ENCODE assay signal across 8 cellular contexts in the genomic region with DNA sequence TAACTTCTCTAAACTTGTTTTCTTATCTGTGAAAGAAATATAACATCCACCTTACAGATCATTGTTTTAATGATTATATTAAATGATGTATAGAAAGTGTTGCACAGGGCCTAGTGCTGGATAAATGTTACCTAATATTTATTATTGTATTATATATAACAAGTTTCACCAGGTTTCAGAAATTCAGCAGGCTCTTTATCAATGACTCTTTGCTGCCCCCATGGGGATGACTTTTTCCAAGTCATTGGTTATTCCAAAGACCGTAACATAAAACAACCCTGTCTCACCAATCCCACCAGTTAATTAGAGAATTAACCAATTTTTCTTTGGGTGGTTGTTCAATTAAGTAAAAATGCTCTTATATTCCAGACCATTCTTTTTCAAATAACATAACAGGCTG. TPM values are rescaled to one million over a fixed set of nuclear protein-coding genes. Genes with fewer than 3 reads are reported as not detected.
A peak's percentile ranks its signal among the peaks of the same experiment; 100 is the strongest.
DNase-seq lines count a peak whose midpoint lies in the region; ATAC-seq and TF ChIP-seq lines count a peak whose summit lies in the region.

No MANE protein-coding gene starts in this region.

- H3K27me3 ChIP-seq in hepatocyte (no peaks in the 10 kb centered on the region), transverse colon (no peaks in the 10 kb centered on the region)

- no peak for TF ChIP-seq POLR2A in transverse colon (IDR thresholded peaks at IDR 0.05)

- no peaks in the 10 kb centered on the region for H3K9me2 ChIP-seq in hepatocyte (replicated peaks; ENCODE audit: insufficient read depth)

- intact Hi-C loops in transverse colon (cut with DNase I; ENCODE audit: low total_unique reads) = no loop called here

- no peak for ATAC-seq in stimulated activated naive CD8-positive, alpha-beta T cell treated with anti-CD3 and anti-CD28 coated beads, Interleukin-15, Interleukin-2, amounts not matched to agents 100 U/mL and 50 U/mL, for 24 hours
- ATAC-seq in stimulated activated naive CD8-positive, alpha-beta T cell treated with anti-CD3 and anti-CD28 coated beads, Interleukin-15, amount 100 ng/mL, for 72 hours = no peak
- no peak for ATAC-seq in stimulated activated effector memory CD8-positive, alpha-beta T cell treated with anti-CD3 and anti-CD28 coated beads, Interleukin-12 subunit alpha, Interleukin-12 subunit beta, amount 100 ng/mL, for 72 hours

- H3K27me3 Mint-ChIP-seq in stimulated activated naive CD8-positive, alpha-beta T cell treated with anti-CD3 and anti-CD28 coated beads, Interleukin-15, amount 100 ng/mL, for 72 hours = no peaks in the 10 kb centered on the region

- 62% methylated on average over 1 of the region's 1 CpG for WGBS in hepatocyte (ENCODE audit: low lambda C conversion rate, missing lambda C conversion rate)
- 49 to 56% methylated on average over 1 of the region's 1 CpG for WGBS in transverse colon (ENCODE audit: low coverage in 1 of 2), 2 donors

- H3K4me3 Mint-ChIP-seq in stimulated activated naive CD8-positive, alpha-beta T cell treated with anti-CD3 and anti-CD28 coated beads, Interleukin-15, amount 100 ng/mL, for 72 hours = no peak overlapping the region
- no peak overlapping the region for H3K4me3 Mint-ChIP-seq in stimulated activated effector memory CD8-positive, alpha-beta T cell treated with anti-CD3 and anti-CD28 coated beads, Interleukin-12 subunit alpha, Interleukin-12 subunit beta, amount 100 ng/mL, for 72 hours

- DNase-seq in stimulated activated naive CD8-positive, alpha-beta T cell treated with anti-CD3 and anti-CD28 coated beads, Interleukin-15, Interleukin-2, amounts not matched to agents 100 U/mL and 50 U/mL, for 24 hours = peak; percentile 53
- no peak for DNase-seq in stimulated activated naive CD8-positive, alpha-beta T cell treated with anti-CD3 and anti-CD28 coated beads, Interleukin-15, amount 100 ng/mL, for 72 hours
- DNase-seq in NCI-H1694 treated with DMSO at 0.1 percent for 48 hours (lab: John Stamatoyannopoulos, UW) (peak; percentile 45), hepatocyte (ENCODE audit: low spot score) (peak; percentile 71), transverse colon (no peak), C1 segment of cervical spinal cord (lab: John Stamatoyannopoulos, UW) (no peak)
- DNase-seq in activated naive CD4-positive, alpha-beta T cell treated with Interleukin-2 at 50 U/mL for 16 hours = peak; percentile 33
- no peak for DNase-seq in stimulated activated effector memory CD8-positive, alpha-beta T cell treated with anti-CD3 and anti-CD28 coated beads, Interleukin-12 subunit alpha, Interleukin-12 subunit beta, amount 100 ng/mL, for 72 hours (ENCODE audit: low spot score in 2 of 2)

- H3K4me1 ChIP-seq in hepatocyte (ENCODE audit: insufficient read depth) (no peaks in the 10 kb centered on the region), transverse colon (peaks cover 0 to 4% (median 2%) of the 10 kb centered on the region in 4 donors)

- peak; percentile 61 for TF ChIP-seq CTCF in hepatocyte (IDR thresholded peaks at IDR 0.05; ENCODE audit: poor library complexity)
- TF ChIP-seq CTCF in transverse colon (IDR thresholded peaks at IDR 0.05) = peak; percentile 30 to 42 (median 38)

- H2AFZ ChIP-seq in hepatocyte = no peak overlapping the region

- H3K9me3 Mint-ChIP-seq in stimulated activated naive CD8-positive, alpha-beta T cell treated with anti-CD3 and anti-CD28 coated beads, Interleukin-15, amount 100 ng/mL, for 72 hours = no peaks in the 10 kb centered on the region
- no peaks in the 10 kb centered on the region for H3K9me3 Mint-ChIP-seq in stimulated activated effector memory CD8-positive, alpha-beta T cell treated with anti-CD3 and anti-CD28 coated beads, Interleukin-12 subunit alpha, Interleukin-12 subunit beta, amount 100 ng/mL, for 72 hours

- TF ChIP-seq EP300 in transverse colon (IDR thresholded peaks at IDR 0.05; ENCODE audit: low read depth) = no peak

- peaks cover 20% of the 10 kb centered on the region for H3K79me2 ChIP-seq in hepatocyte

- H3K36me3 Mint-ChIP-seq in stimulated activated effector memory CD8-positive, alpha-beta T cell treated with anti-CD3 and anti-CD28 coated beads, Interleukin-12 subunit alpha, Interleukin-12 subunit beta, amount 100 ng/mL, for 72 hours = no peaks in the 10 kb centered on the region

- H4K20me1 ChIP-seq in hepatocyte (ENCODE audit: insufficient read depth, poor library complexity, severe bottlenecking) = no peaks in the 10 kb centered on the region

- H3K27ac ChIP-seq in hepatocyte (no peak overlapping the region), transverse colon (no peak overlapping the region)

- in situ Hi-C loops in transverse colon (cut with MboI; ENCODE audit: low pct_ligation_motif_present in 1 of 4, low pct_unique_long_range_greater_than_20kb in 1 of 4, low sequenced_read_pairs in 3 of 4) = no loop called here

- H3K4me2 ChIP-seq in hepatocyte = no peak overlapping the region

- H3K4me1 Mint-ChIP-seq in stimulated activated naive CD8-positive, alpha-beta T cell treated with anti-CD3 and anti-CD28 coated beads, Interleukin-15, amount 100 ng/mL, for 72 hours = peaks cover 5% of the 10 kb centered on the region
- peaks cover 6% of the 10 kb centered on the region for H3K4me1 Mint-ChIP-seq in stimulated activated effector memory CD8-positive, alpha-beta T cell treated with anti-CD3 and anti-CD28 coated beads, Interleukin-12 subunit alpha, Interleukin-12 subunit beta, amount 100 ng/mL, for 72 hours

- no peaks in the 10 kb centered on the region for H3K36me3 ChIP-seq in hepatocyte (replicated peaks; ENCODE audit: insufficient read depth, low read depth)
- no peaks in the 10 kb centered on the region for H3K36me3 ChIP-seq in transverse colon

- H3K9me3 ChIP-seq in hepatocyte (ENCODE audit: low read depth) = no peaks in the 10 kb centered on the region
- H3K9me3 ChIP-seq in transverse colon = no peaks in the 10 kb centered on the region

- H3K4me3 ChIP-seq in hepatocyte = no peak overlapping the region
- no peak overlapping the region for H3K4me3 ChIP-seq in transverse colon

- no peak overlapping the region for H3K27ac Mint-ChIP-seq in stimulated activated naive CD8-positive, alpha-beta T cell treated with anti-CD3 and anti-CD28 coated beads, Interleukin-15, amount 100 ng/mL, for 72 hours
- H3K27ac Mint-ChIP-seq in stimulated activated effector memory CD8-positive, alpha-beta T cell treated with anti-CD3 and anti-CD28 coated beads, Interleukin-12 subunit alpha, Interleukin-12 subunit beta, amount 100 ng/mL, for 72 hours = no peak overlapping the region

RNA-seq across cellular contexts. Expression of a gene that starts 7.3 kb away (rescaled TPM):
- 19.0 and 21.8 TPM in 2 replicates for total RNA-seq in hepatocyte
- polyA plus RNA-seq in hepatocyte = 24.3 and 27.1 TPM in 2 replicates
- total RNA-seq in transverse colon = 10 to 100 TPM; 30.3 to 73.7 (median 38.6) TPM

RNA-seq across cellular contexts. Expression of a gene that starts 14.0 kb away (rescaled TPM):
- total RNA-seq in hepatocyte (105 and 136 TPM in 2 replicates), transverse colon (10 to 100 TPM; 30.1 to 96.4 (median 51.5) TPM)
- 119 and 128 TPM in 2 replicates for polyA plus RNA-seq in hepatocyte

RNA-seq across cellular contexts. Expression of a gene that starts 19.5 kb away (rescaled TPM):
- total RNA-seq in hepatocyte (5.5 and 7.7 TPM in 2 replicates), transverse colon (10 to 100 TPM; 19.5 to 75.9 (median 35.3) TPM)
- polyA plus RNA-seq in hepatocyte = 24.4 and 44.7 TPM in 2 replicates

RNA-seq across cellular contexts. Expression of a gene that starts 21.9 kb away (rescaled TPM):
- 41.3 and 47.5 TPM in 2 replicates for total RNA-seq in hepatocyte
- 48.9 and 50.4 TPM in 2 replicates for polyA plus RNA-seq in hepatocyte
- total RNA-seq in transverse colon = 10 to 100 TPM; 45.6 to 83.0 (median 75.4) TPM

RNA-seq across cellular contexts. Expression of a gene that starts 21.9 kb away (rescaled TPM):
- 47.6 and 63.1 TPM in 2 replicates for total RNA-seq in hepatocyte
- polyA plus RNA-seq in hepatocyte = 84.6 and 93.2 TPM in 2 replicates
- 10 to 100 TPM; 28.9 to 70.5 (median 45.9) TPM for total RNA-seq in transverse colon

Comparison
In these comparisons a context has a peak if more than half of its experiments do, and no peak if none do; other contexts are left out.
1. DNase-seq: peak in stimulated activated naive CD8-positive, alpha-beta T cell treated with anti-CD3 and anti-CD28 coated beads, Interleukin-15, Interleukin-2, amounts not matched to agents 100 U/mL and 50 U/mL, for 24 hours (single experiment), NCI-H1694 treated with DMSO at 0.1 percent for 48 hours (single experiment), activated naive CD4-positive, alpha-beta T cell treated with Interleukin-2 at 50 U/mL for 16 hours (single experiment) and hepatocyte (single experiment); none in stimulated activated naive CD8-positive, alpha-beta T cell treated with anti-CD3 and anti-CD28 coated beads, Interleukin-15, amount 100 ng/mL, for 72 hours (0 of 2), transverse colon (single experiment), stimulated activated effector memory CD8-positive, alpha-beta T cell treated with anti-CD3 and anti-CD28 coated beads, Interleukin-12 subunit alpha, Interleukin-12 subunit beta, amount 100 ng/mL, for 72 hours (0 of 2) and C1 segment of cervical spinal cord (0 of 14).